19 cellular contexts compared by ENCODE assay signal in genomic region chr2:71546777-71547281, GRCh38.
DNase-seq lines count a peak whose midpoint lies in the region; ATAC-seq and TF ChIP-seq lines count a peak whose summit lies in the region.
"Had no signal": no experiment of that assay in that cellular context is flagged by ENCODE, and none has a peak within 500 bp of the region (broad histone marks: within the 10 kb centered on the region; RNA-seq: fewer than 3 reads in every experiment).

No MANE protein-coding gene starts in this region.

- no peak overlapping the region for H3K27ac Mint-ChIP-seq in activated naive CD8-positive, alpha-beta T cell treated with anti-CD3 and anti-CD28 coated beads, Interleukin-2, amount 10 ng/mL, durations not matched to agents 7 days and 5 days
- no peak overlapping the region for H3K27ac Mint-ChIP-seq in activated naive CD8-positive, alpha-beta T cell treated with anti-CD3 and anti-CD28 coated beads for 36 hours
- peak overlapping the region; percentile 70 for H3K27ac Mint-ChIP-seq in endothelial cell (ENCODE audit: unreplicated experiment)
- H3K27ac Mint-ChIP-seq: CD4-positive, alpha-beta memory T cell had no signal

- H3K4me1 ChIP-seq in lower lobe of right lung: peaks cover 12% of the 10 kb centered on the region

- POLR2A ChIA-PET in activated naive CD8-positive, alpha-beta T cell treated with anti-CD3 and anti-CD28 coated beads, Interleukin-2, amount 10 ng/mL, durations not matched to agents 7 days and 5 days (lab: Charles Lee): no interaction called here

- no peak overlapping the region for H3K4me3 ChIP-seq in lower lobe of right lung

- H3K4me3 Mint-ChIP-seq in activated naive CD8-positive, alpha-beta T cell treated with anti-CD3 and anti-CD28 coated beads, Interleukin-2, amount 10 ng/mL, durations not matched to agents 7 days and 5 days: no peak overlapping the region
- H3K4me3 Mint-ChIP-seq in activated naive CD8-positive, alpha-beta T cell treated with anti-CD3 and anti-CD28 coated beads for 36 hours: no peak overlapping the region
- peak overlapping the region; percentile 76 for H3K4me3 Mint-ChIP-seq in endothelial cell (ENCODE audit: unreplicated experiment)

- no peak overlapping the region for H3K27ac ChIP-seq in lower lobe of right lung

- TF ChIP-seq CTCF in endothelial cell (IDR thresholded peaks at IDR 0.05; ENCODE audit: unreplicated experiment) (no peak), lower lobe of right lung (IDR thresholded peaks at IDR 0.05) (no peak)

- H3K27me3 ChIP-seq in lower lobe of right lung (ENCODE audit: low read depth): peaks cover 9% of the 10 kb centered on the region

- H3K27me3 Mint-ChIP-seq in activated naive CD8-positive, alpha-beta T cell treated with anti-CD3 and anti-CD28 coated beads, Interleukin-2, amount 10 ng/mL, durations not matched to agents 7 days and 5 days: peaks cover 3% of the 10 kb centered on the region
- H3K27me3 Mint-ChIP-seq in activated naive CD8-positive, alpha-beta T cell treated with anti-CD3 and anti-CD28 coated beads for 36 hours: peaks cover 19% of the 10 kb centered on the region
- peaks cover 31% of the 10 kb centered on the region for H3K27me3 Mint-ChIP-seq in endothelial cell (ENCODE audit: unreplicated experiment)

- no peaks in the 10 kb centered on the region for H3K36me3 Mint-ChIP-seq in activated naive CD8-positive, alpha-beta T cell treated with anti-CD3 and anti-CD28 coated beads, Interleukin-2, amount 10 ng/mL, durations not matched to agents 7 days and 5 days
- no peaks in the 10 kb centered on the region for H3K36me3 Mint-ChIP-seq in activated naive CD8-positive, alpha-beta T cell treated with anti-CD3 and anti-CD28 coated beads for 36 hours
- peaks cover 76% of the 10 kb centered on the region for H3K36me3 Mint-ChIP-seq in endothelial cell (ENCODE audit: low read depth, unreplicated experiment)

- H3K4me1 Mint-ChIP-seq in activated naive CD8-positive, alpha-beta T cell treated with anti-CD3 and anti-CD28 coated beads, Interleukin-2, amount 10 ng/mL, durations not matched to agents 7 days and 5 days: peaks cover 9% of the 10 kb centered on the region
- peaks cover 8% of the 10 kb centered on the region for H3K4me1 Mint-ChIP-seq in activated naive CD8-positive, alpha-beta T cell treated with anti-CD3 and anti-CD28 coated beads for 36 hours
- H3K4me1 Mint-ChIP-seq in endothelial cell (ENCODE audit: unreplicated experiment): peaks cover 25% of the 10 kb centered on the region

- ATAC-seq in activated naive CD8-positive, alpha-beta T cell treated with anti-CD3 and anti-CD28 coated beads, Interleukin-2, amount 10 ng/mL, durations not matched to agents 7 days and 5 days (ENCODE audit: low read depth): no peak
- ATAC-seq in lower lobe of right lung: no peak

- intact Hi-C loops in lower lobe of right lung (cut with DNase I): loop anchor here (10.0 kb wide), 1 partner anchor 608 kb away; no protein-coding TSS in a partner anchor

- H3K36me3 ChIP-seq in lower lobe of right lung: no peaks in the 10 kb centered on the region

- peak; percentile 9 for DNase-seq in activated naive CD8-positive, alpha-beta T cell treated with anti-CD3 and anti-CD28 coated beads, Interleukin-2, amount 10 ng/mL, durations not matched to agents 7 days and 5 days
- DNase-seq in activated naive CD8-positive, alpha-beta T cell treated with anti-CD3 and anti-CD28 coated beads for 36 hours: no peak
- DNase-seq in endothelial cell (ENCODE audit: low spot score) (no peak), midbrain (lab: John Stamatoyannopoulos, UW) (peak; percentile 15), superior temporal gyrus (ENCODE audit: extremely low spot score) (peak; percentile 57), OCI-M1 (lab: John Stamatoyannopoulos, UW) (no peak), lower lobe of right lung (no peak)
- no peak for DNase-seq in activated naive CD4-positive, alpha-beta T cell treated with Interleukin-2 at 50 U/mL for 16 hours
- DNase-seq: CD4-positive, alpha-beta memory T cell; DMS53; GOT3; KBM-7; NCI-H1105 treated with DMSO at 0.1 percent for 48 hours; NCI-H1694; NCI-H2081 treated with DMSO at 0.1 percent for 48 hours; NCI-H446 treated with DMSO at 0.1 percent for 48 hours; NCI-H69; NK-92 treated with Interleukin-12 subunit alpha and Interleukin-12 subunit beta, amount 100 ng/mL, for 24 hours; Right ventricle myocardium superior had no signal

- no peaks in the 10 kb centered on the region for H3K9me3 Mint-ChIP-seq in activated naive CD8-positive, alpha-beta T cell treated with anti-CD3 and anti-CD28 coated beads, Interleukin-2, amount 10 ng/mL, durations not matched to agents 7 days and 5 days
- no peaks in the 10 kb centered on the region for H3K9me3 Mint-ChIP-seq in activated naive CD8-positive, alpha-beta T cell treated with anti-CD3 and anti-CD28 coated beads for 36 hours
- H3K9me3 Mint-ChIP-seq in endothelial cell (ENCODE audit: unreplicated experiment): no peaks in the 10 kb centered on the region

- no peaks in the 10 kb centered on the region for H3K9me3 ChIP-seq in lower lobe of right lung

Comparison
In these comparisons a context has a peak if more than half of its experiments do, and no peak if none do; other contexts are left out.
1. DNase-seq: peak in activated naive CD8-positive, alpha-beta T cell treated with anti-CD3 and anti-CD28 coated beads, Interleukin-2, amount 10 ng/mL, durations not matched to agents 7 days and 5 days (single experiment), midbrain (single experiment) and superior temporal gyrus (single experiment); none in activated naive CD8-positive, alpha-beta T cell treated with anti-CD3 and anti-CD28 coated beads for 36 hours (single experiment), endothelial cell (single experiment), activated naive CD4-positive, alpha-beta T cell treated with Interleukin-2 at 50 U/mL for 16 hours (single experiment), OCI-M1 (single experiment) and lower lobe of right lung (single experiment).